Comparison of ENCODE assay signal across 9 cellular contexts in genomic region chrX:44343412-44343942, GRCh38. TPM values are rescaled to one million over a fixed set of nuclear protein-coding genes. Genes with fewer than 3 reads are reported as not detected.
A peak's percentile ranks its signal among the peaks of the same experiment; 100 is the strongest.
DNase-seq lines count a peak whose midpoint lies in the region; ATAC-seq and TF ChIP-seq lines count a peak whose summit lies in the region.
"Had no signal": no experiment of that assay in that cellular context is flagged by ENCODE, and none has a peak within 500 bp of the region (broad histone marks: within the 10 kb centered on the region; RNA-seq: fewer than 3 reads in every experiment).

A gene with protein sequence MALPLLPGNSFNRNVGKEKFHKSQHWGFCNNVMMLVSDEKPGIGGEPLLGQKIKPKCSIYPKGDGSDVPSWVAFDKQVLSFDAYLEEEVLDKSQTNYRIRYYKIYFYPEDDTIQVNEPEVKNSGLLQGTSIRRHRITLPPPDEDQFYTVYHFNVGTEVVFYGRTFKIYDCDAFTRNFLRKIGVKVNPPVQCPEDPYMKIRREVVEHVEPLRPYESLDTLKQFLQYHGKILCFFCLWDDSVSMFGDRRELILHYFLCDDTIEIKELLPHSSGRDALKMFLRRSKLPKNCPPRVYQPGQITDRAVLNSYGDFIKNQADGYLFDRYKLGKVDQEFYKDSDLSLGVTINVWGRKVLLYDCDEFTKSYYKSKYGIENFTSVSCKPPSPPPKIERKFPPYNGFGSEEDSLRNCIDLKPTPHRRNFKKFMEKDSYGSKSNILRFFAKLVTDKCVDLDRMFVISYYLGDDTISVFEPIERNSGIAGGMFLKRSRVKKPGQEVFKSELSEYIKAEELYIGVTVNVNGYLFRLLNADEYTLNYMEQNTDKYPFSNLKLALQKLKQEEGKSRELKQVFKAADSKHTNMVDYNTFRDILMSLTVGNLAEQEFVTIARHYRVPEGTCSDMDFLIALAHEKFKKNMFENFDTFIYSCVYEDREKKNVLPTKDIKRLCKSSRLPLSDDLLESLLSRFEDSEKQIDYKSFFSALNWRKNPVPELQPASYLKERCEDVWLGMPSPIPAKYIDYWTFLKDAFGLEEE (minus strand): TSS chrX:44343672. CDS start chrX:44343588, 84 bp downstream.

- TF ChIP-seq CTCF in endodermal cell (conservative IDR thresholded peaks at IDR 0.05) (no peak), GM10266 (IDR thresholded peaks at IDR 0.05; ENCODE audit: control insufficient read depth, insufficient read depth, low read depth, missing control alignments) (no peak)

- no peaks in the 10 kb centered on the region for H3K9me3 ChIP-seq in endodermal cell (ENCODE audit: control insufficient read depth, low read length)
- H3K9me3 ChIP-seq in mucosa of rectum (ENCODE audit: control insufficient read depth in 2 of 2, low read length in 2 of 2) = no peaks in the 10 kb centered on the region

- peak within 1 kb of the TSS; percentile 86 for H3K27ac Mint-ChIP-seq in activated CD8-positive, alpha-beta memory T cell treated with anti-CD3 and anti-CD28 coated beads, Interleukin-2, amount 10 ng/mL, durations not matched to agents 7 days and 5 days
- no peak within 1 kb of the TSS for H3K27ac Mint-ChIP-seq in endodermal cell

- peaks cover 14% of the 10 kb centered on the region for H3K4me1 Mint-ChIP-seq in activated CD8-positive, alpha-beta memory T cell treated with anti-CD3 and anti-CD28 coated beads, Interleukin-2, amount 10 ng/mL, durations not matched to agents 7 days and 5 days
- no peaks in the 10 kb centered on the region for H3K4me1 Mint-ChIP-seq in endodermal cell

- no peaks in the 10 kb centered on the region for H3K27me3 Mint-ChIP-seq in activated CD8-positive, alpha-beta memory T cell treated with anti-CD3 and anti-CD28 coated beads, Interleukin-2, amount 10 ng/mL, durations not matched to agents 7 days and 5 days
- no peaks in the 10 kb centered on the region for H3K27me3 Mint-ChIP-seq in endodermal cell (ENCODE audit: insufficient read depth)

- CTCF ChIA-PET in activated CD8-positive, alpha-beta memory T cell treated with anti-CD3 and anti-CD28 coated beads, Interleukin-2, amount 10 ng/mL, durations not matched to agents 7 days and 5 days (lab: Charles Lee) = interaction anchor here (1.5 kb wide), 1 partner anchor 100 kb away, joined by 3 read pairs; no protein-coding TSS in a partner anchor

- H3K27ac ChIP-seq in endodermal cell (ENCODE audit: low read depth, low read length) (no peak within 1 kb of the TSS), mucosa of rectum (ENCODE audit: low read depth in 2 of 2, low read length in 2 of 2) (no peak within 1 kb of the TSS)
- H3K27ac ChIP-seq: epithelial cell of prostate had no signal

- H3K4me3 ChIP-seq in endodermal cell (ENCODE audit: low read length) (no peak within 1 kb of the TSS), mucosa of rectum (ENCODE audit: low read length in 2 of 2) (peak within 1 kb of the TSS; percentile 14 to 57)

- H3K9me3 Mint-ChIP-seq in activated CD8-positive, alpha-beta memory T cell treated with anti-CD3 and anti-CD28 coated beads, Interleukin-2, amount 10 ng/mL, durations not matched to agents 7 days and 5 days (ENCODE audit: low read depth) = no peaks in the 10 kb centered on the region
- H3K9me3 Mint-ChIP-seq in endodermal cell = peaks cover 47% of the 10 kb centered on the region

- H3K4me1 ChIP-seq in endodermal cell (ENCODE audit: control insufficient read depth, insufficient read depth, low read length) (no peaks in the 10 kb centered on the region), mucosa of rectum (ENCODE audit: control insufficient read depth in 2 of 2, insufficient read depth in 2 of 2, low read length in 2 of 2) (no peaks in the 10 kb centered on the region)

- peak within 1 kb of the TSS; percentile 78 for H3K4me3 Mint-ChIP-seq in activated CD8-positive, alpha-beta memory T cell treated with anti-CD3 and anti-CD28 coated beads, Interleukin-2, amount 10 ng/mL, durations not matched to agents 7 days and 5 days
- H3K4me3 Mint-ChIP-seq in endodermal cell = peak within 1 kb of the TSS; percentile 52

- no peaks in the 10 kb centered on the region for H3K36me3 Mint-ChIP-seq in activated CD8-positive, alpha-beta memory T cell treated with anti-CD3 and anti-CD28 coated beads, Interleukin-2, amount 10 ng/mL, durations not matched to agents 7 days and 5 days
- H3K36me3 Mint-ChIP-seq in endodermal cell (ENCODE audit: low read depth) = no peaks in the 10 kb centered on the region

- DNase-seq in SKM-1 (lab: John Stamatoyannopoulos, UW; ENCODE audit: unreplicated experiment) = peak; percentile 5
- no peak for DNase-seq in SKM-1 treated with dmso at 0.1 percent for 144 hours (lab: John Stamatoyannopoulos, UW; ENCODE audit: unreplicated experiment)
- DNase-seq in activated CD8-positive, alpha-beta memory T cell treated with anti-CD3 and anti-CD28 coated beads, Interleukin-2, amount 10 ng/mL, durations not matched to agents 7 days and 5 days = peak; percentile 61
- DNase-seq in endodermal cell = peak; percentile 62
- peak in 5 of 6 experiments; percentile 41 to 69 (median 56) for DNase-seq in stimulated activated naive CD4-positive, alpha-beta T cell (lab: John Stamatoyannopoulos, UW)
- no peak for DNase-seq in GM10266 (ENCODE audit: extremely low spot score)

- H3K9ac ChIP-seq in endodermal cell (ENCODE audit: extremely low read depth, low read length, poor library complexity, severe bottlenecking) (no peak within 1 kb of the TSS), mucosa of rectum (ENCODE audit: low read depth in 1 of 2, low read length in 2 of 2) (no peak within 1 kb of the TSS)

- peak; percentile 59 for ATAC-seq in activated CD8-positive, alpha-beta memory T cell treated with anti-CD3 and anti-CD28 coated beads, Interleukin-2, amount 10 ng/mL, durations not matched to agents 7 days and 5 days
- no peak for ATAC-seq in HG03442 (IDR thresholded peaks at IDR 0.05; ENCODE audit: unreplicated experiment)

- H3K27me3 ChIP-seq in endodermal cell (ENCODE audit: control insufficient read depth, insufficient read depth, low read length, poor library complexity, severe bottlenecking) = no peaks in the 10 kb centered on the region
- no peaks in the 10 kb centered on the region for H3K27me3 ChIP-seq in mucosa of rectum (ENCODE audit: control insufficient read depth in 2 of 2, insufficient read depth in 2 of 2, low read length in 2 of 2)

- 29% methylated on average over 26 of the region's 34 CpGs; no CpG with 5 or more reads in 1 of the 2 experiments for whole genome bisulfite sequencing in endodermal cell (ENCODE audit: insufficient coverage in 1 of 2, insufficient read length in 1 of 2), 2 experiments

- no peaks in the 10 kb centered on the region for H3K36me3 ChIP-seq in endodermal cell (ENCODE audit: control insufficient read depth, insufficient read depth, low read length)
- no peaks in the 10 kb centered on the region for H3K36me3 ChIP-seq in mucosa of rectum (ENCODE audit: control insufficient read depth in 2 of 2, insufficient read depth in 2 of 2, low read length in 2 of 2)

RNA-seq across cellular contexts. Expression of the gene that starts here (rescaled TPM):
- under 1 TPM in 1 of 2 experiments, not detected in 1; 0.12 TPM for total RNA-seq in activated CD8-positive, alpha-beta memory T cell treated with anti-CD3 and anti-CD28 coated beads, Interleukin-2, amount 10 ng/mL, durations not matched to agents 7 days and 5 days
- 1 to 10 TPM; 1.3 to 2.2 TPM for total RNA-seq in endodermal cell
- 0.50 TPM for polyA plus RNA-seq in endodermal cell (2013, experiment 1 of 2)
- polyA plus RNA-seq in endodermal cell (2013, experiment 2 of 2) = 0.50 TPM

Comparison
In these comparisons a context has a peak if more than half of its experiments do, and no peak if none do; other contexts are left out.
1. DNase-seq: peak in SKM-1 (single experiment), endodermal cell (single experiment) and stimulated activated naive CD4-positive, alpha-beta T cell (5 of 6); none in SKM-1 treated with dmso at 0.1 percent for 144 hours (single experiment) and GM10266 (single experiment).
2. Peak in DNase-seq and ATAC-seq in activated CD8-positive, alpha-beta memory T cell treated with anti-CD3 and anti-CD28 coated beads, Interleukin-2, amount 10 ng/mL, durations not matched to agents 7 days and 5 days; RNA of the gene not detected or under 1 TPM.